Comparison of ENCODE assay signal across 23 cellular contexts in the genomic region with DNA sequence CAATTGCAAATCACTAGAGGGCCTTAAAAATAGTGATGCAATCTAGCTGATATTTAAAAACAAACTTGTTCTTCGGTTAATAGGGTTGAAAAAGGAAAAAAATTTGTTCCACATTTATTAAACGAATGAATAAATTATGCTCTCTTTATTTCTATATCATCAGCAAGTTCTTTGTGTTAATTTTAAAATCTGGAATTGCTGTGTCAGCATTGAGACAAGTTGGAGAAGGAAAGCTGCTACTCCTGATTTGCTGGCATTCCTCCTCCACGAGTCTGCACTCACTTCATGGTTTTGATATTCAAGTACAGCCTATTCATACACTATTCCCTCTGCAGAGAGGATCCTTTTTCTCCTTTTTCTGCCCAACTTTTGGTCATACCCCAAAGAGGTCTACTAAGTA.
DNase-seq lines count a peak whose midpoint lies in the region; ATAC-seq, FAIRE-seq and TF ChIP-seq lines count a peak whose summit lies in the region.
"Had no signal": no experiment of that assay in that cellular context is flagged by ENCODE, and none has a peak within 500 bp of the region (broad histone marks: within the 10 kb centered on the region; RNA-seq: fewer than 3 reads in every experiment).

No MANE protein-coding gene starts in this region.

- no peaks in the 10 kb centered on the region for H3K23me2 ChIP-seq in H1 (ENCODE audit: low read depth, low read length)

- H3K36me3 ChIP-seq in H1 (ENCODE audit: control insufficient read depth in 2 of 4, insufficient read depth in 4 of 4, low read length in 3 of 4) (no peaks in the 10 kb centered on the region), aorta (ENCODE audit: control insufficient read depth in 1 of 2, insufficient read depth in 2 of 2, low read length in 1 of 2) (no peaks in the 10 kb centered on the region)
- H3K36me3 ChIP-seq: BLaER1 treated with 17β-estradiol and CSF1 and Interleukin-3, amounts not matched to agents 10 nM and 100 nM; Peyer's patch had no signal

- no peak for FAIRE-seq in H1 (lab: Jason Lieb, UNC)

- H3K9me3 ChIP-seq in H1 (ENCODE audit: insufficient read depth in 2 of 2, low read depth in 1 of 2, low read length in 1 of 2) (no peaks in the 10 kb centered on the region), aorta (ENCODE audit: control insufficient read depth, low read length) (no peaks in the 10 kb centered on the region)
- H3K9me3 ChIP-seq: Caco-2, Peyer's patch had no signal

- no peak overlapping the region for H2BK15ac ChIP-seq in H1 (ENCODE audit: low read length)

- no peak overlapping the region for H2BK120ac ChIP-seq in H1 (replicated peaks; ENCODE audit: low read depth, low read length)

- peak overlapping the region; percentile 32 for H3K27ac Mint-ChIP-seq in activated CD4-positive, alpha-beta T cell treated with anti-CD3 and anti-CD28 coated beads for 36 hours
- H3K27ac Mint-ChIP-seq in stimulated activated naive CD8-positive, alpha-beta T cell treated with anti-CD3 and anti-CD28 coated beads, Interleukin-15, Interleukin-2, amounts not matched to agents 100 ng/mL and 50 ng/mL, for 24 hours: peak overlapping the region; percentile 96
- peak overlapping the region in 1 of 2 donors; percentile 2 for H3K27ac Mint-ChIP-seq in stimulated activated naive CD8-positive, alpha-beta T cell treated with anti-CD3 and anti-CD28 coated beads, Interleukin-15, amount 100 ng/mL, for 72 hours
- H3K27ac Mint-ChIP-seq: CD4-positive, alpha-beta memory T cell had no signal

- no peak overlapping the region for H3K18ac ChIP-seq in H1 (ENCODE audit: extremely low read depth, low read length)

- POLR2A ChIA-PET in activated CD4-positive, alpha-beta T cell treated with anti-CD3 and anti-CD28 coated beads for 36 hours (lab: Charles Lee): interaction anchor here (0.5 to 3.1 kb wide), 7 partner anchors 9 to 89 kb away, joined by 3 to 16 read pairs (median 5); no protein-coding TSS in a partner anchor
- POLR2A ChIA-PET in H1 (lab: Charles Lee; ENCODE audit: partially characterized antibody): no interaction called here

- H3K4me2 ChIP-seq in H1 (ENCODE audit: insufficient read depth in 1 of 2, low read depth in 2 of 2, low read length in 2 of 2): no peak overlapping the region
- H3K4me2 ChIP-seq: BLaER1 treated with 17β-estradiol and CSF1 and Interleukin-3, amounts not matched to agents 10 nM and 100 nM had no signal

- H4K20me1 ChIP-seq in H1 (replicated peaks in 1 of 2; ENCODE audit: control insufficient read depth in 1 of 2, insufficient read depth in 2 of 2, low read length in 2 of 2): no peaks in the 10 kb centered on the region
- H4K20me1 ChIP-seq: BLaER1 treated with 17β-estradiol and CSF1 and Interleukin-3, amounts not matched to agents 10 nM and 100 nM had no signal

- H3K4me3 Mint-ChIP-seq in activated CD4-positive, alpha-beta T cell treated with anti-CD3 and anti-CD28 coated beads for 36 hours: no peak overlapping the region
- no peak overlapping the region for H3K4me3 Mint-ChIP-seq in stimulated activated naive CD8-positive, alpha-beta T cell treated with anti-CD3 and anti-CD28 coated beads, Interleukin-15, Interleukin-2, amounts not matched to agents 100 ng/mL and 50 ng/mL, for 24 hours
- H3K4me3 Mint-ChIP-seq in stimulated activated naive CD8-positive, alpha-beta T cell treated with anti-CD3 and anti-CD28 coated beads, Interleukin-15, amount 100 ng/mL, for 72 hours: peak overlapping the region in 1 of 2 donors; percentile 14
- H3K4me3 Mint-ChIP-seq: CD4-positive, alpha-beta memory T cell had no signal

- no peak overlapping the region for H3K4me3 ChIP-seq in H1 (ENCODE audit: extremely low read depth in 1 of 4, insufficient read depth in 2 of 4, low read depth in 3 of 4, low read length in 4 of 4)
- H3K4me3 ChIP-seq in aorta (ENCODE audit: low read length in 2 of 2): no peak overlapping the region
- H3K4me3 ChIP-seq: BLaER1 treated with 17β-estradiol and CSF1 and Interleukin-3, amounts not matched to agents 10 nM and 100 nM; Peyer's patch had no signal

- H2BK20ac ChIP-seq in H1 (ENCODE audit: low read length): no peak overlapping the region

- CTCF ChIA-PET in activated CD4-positive, alpha-beta T cell treated with anti-CD3 and anti-CD28 coated beads for 36 hours (lab: Charles Lee): interaction anchor here (0.8 to 4.4 kb wide), 9 partner anchors 8 to 1255 kb away, joined by 3 to 26 read pairs (median 4); no protein-coding TSS in a partner anchor
- CTCF ChIA-PET in H1 (lab: Charles Lee; ENCODE audit: partially characterized antibody): interaction anchor here (1.3 to 3.3 kb wide), 2 partner anchors 18 to 119 kb away, joined by 3 to 10 read pairs; no protein-coding TSS in a partner anchor

- no peak for TF ChIP-seq POLR2A in H1 (IDR thresholded peaks at IDR 0.05; ENCODE audit: control extremely low read depth in 1 of 2, low read depth in 2 of 2, low read length in 2 of 2)

- ATAC-seq in activated CD4-positive, alpha-beta T cell treated with anti-CD3 and anti-CD28 coated beads for 36 hours: no peak
- no peak for ATAC-seq in stimulated activated naive CD8-positive, alpha-beta T cell treated with anti-CD3 and anti-CD28 coated beads, Interleukin-15, amount 100 ng/mL, for 72 hours
- ATAC-seq in aorta (ENCODE audit: low FRiP score) (no peak), HG02588 (IDR thresholded peaks at IDR 0.05; ENCODE audit: unreplicated experiment) (no peak)

- H2BK12ac ChIP-seq in H1 (ENCODE audit: low read depth, low read length): no peak overlapping the region

- H3K23ac ChIP-seq in H1 (ENCODE audit: insufficient read length): no peak overlapping the region

- H3K4me1 Mint-ChIP-seq in activated CD4-positive, alpha-beta T cell treated with anti-CD3 and anti-CD28 coated beads for 36 hours: peaks cover 77% of the 10 kb centered on the region
- peaks cover 79% of the 10 kb centered on the region for H3K4me1 Mint-ChIP-seq in stimulated activated naive CD8-positive, alpha-beta T cell treated with anti-CD3 and anti-CD28 coated beads, Interleukin-15, Interleukin-2, amounts not matched to agents 100 ng/mL and 50 ng/mL, for 24 hours (ENCODE audit: low read depth)
- peaks cover 72% of the 10 kb centered on the region for H3K4me1 Mint-ChIP-seq in stimulated activated naive CD8-positive, alpha-beta T cell treated with anti-CD3 and anti-CD28 coated beads, Interleukin-15, amount 100 ng/mL, for 72 hours

- H4K8ac ChIP-seq in H1 (ENCODE audit: extremely low read depth, insufficient read depth, low read length): no peak overlapping the region

- H3K14ac ChIP-seq in H1 (ENCODE audit: insufficient read length): no peak overlapping the region

- H3K27me3 ChIP-seq in H1 (replicated peaks in 1 of 4; ENCODE audit: control insufficient read depth in 3 of 4, extremely low read depth in 1 of 4, insufficient read depth in 3 of 4, low read length in 3 of 4): no peaks in the 10 kb centered on the region
- H3K27me3 ChIP-seq in aorta (ENCODE audit: control insufficient read depth in 1 of 2, insufficient read depth in 2 of 2, low read length in 1 of 2): no peaks in the 10 kb centered on the region
- H3K27me3 ChIP-seq: BLaER1 treated with 17β-estradiol and CSF1 and Interleukin-3, amounts not matched to agents 10 nM and 100 nM; Peyer's patch had no signal

- H3K9me3 Mint-ChIP-seq in activated CD4-positive, alpha-beta T cell treated with anti-CD3 and anti-CD28 coated beads for 36 hours (ENCODE audit: low read depth): peaks cover 9% of the 10 kb centered on the region
- H3K9me3 Mint-ChIP-seq in stimulated activated naive CD8-positive, alpha-beta T cell treated with anti-CD3 and anti-CD28 coated beads, Interleukin-15, Interleukin-2, amounts not matched to agents 100 ng/mL and 50 ng/mL, for 24 hours: peaks cover 14% of the 10 kb centered on the region
- H3K9me3 Mint-ChIP-seq in stimulated activated naive CD8-positive, alpha-beta T cell treated with anti-CD3 and anti-CD28 coated beads, Interleukin-15, amount 100 ng/mL, for 72 hours: peaks cover 6 to 9% of the 10 kb centered on the region in 2 donors

- DNase-seq in activated CD4-positive, alpha-beta T cell treated with anti-CD3 and anti-CD28 coated beads for 36 hours: no peak
- no peak for DNase-seq in activated CD4-positive, alpha-beta T cell treated with anti-CD3 and anti-CD28 coated beads for 4 hours
- no peak for DNase-seq in stimulated activated naive CD8-positive, alpha-beta T cell treated with anti-CD3 and anti-CD28 coated beads, Interleukin-15, amount 100 ng/mL, for 72 hours
- DNase-seq in H1 (ENCODE audit: low read depth in 1 of 2, low spot score in 2 of 2): no peak
- no peak for DNase-seq in aorta
- no peak for DNase-seq in activated effector memory CD4-positive, alpha-beta T cell treated with anti-CD3 and anti-CD28 coated beads, Interleukin-2, amount 50 U/mL, for 16 hours
- DNase-seq: Caco-2; CD4-positive, alpha-beta memory T cell; DMS 273 treated with DMSO at 0.1 percent for 48 hours; DMS79 treated with DMSO at 0.1 percent for 48 hours; HCEC 1CT; Kasumi-1; NCI-H1694; NCI-H2081; NCI-H2171; NCI-H345; NCI-H524; NCI-H774; Peyer's patch had no signal

- H3K4me1 ChIP-seq in H1 (replicated peaks in 1 of 4; ENCODE audit: control insufficient read depth in 3 of 4, insufficient read depth in 4 of 4, low read length in 3 of 4): no peaks in the 10 kb centered on the region
- H3K4me1 ChIP-seq in aorta (ENCODE audit: control insufficient read depth in 1 of 2, insufficient read depth in 2 of 2, low read length in 2 of 2): no peaks in the 10 kb centered on the region
- H3K4me1 ChIP-seq: Caco-2, Peyer's patch had no signal

- no peak for TF ChIP-seq EP300 in H1 (IDR thresholded peaks at IDR 0.05; ENCODE audit: borderline replicate concordance in 1 of 2, low read depth in 2 of 2, low read length in 2 of 2)

- no peak for TF ChIP-seq CTCF in H1 (IDR thresholded peaks at IDR 0.05; ENCODE audit: control extremely low read depth in 1 of 3, insufficient read depth in 1 of 3, low read depth in 1 of 3, low read length in 3 of 3)

- no peak for TF ChIP-seq RAD21 in H1 (IDR thresholded peaks at IDR 0.05 in 1 of 2, conservative IDR thresholded peaks at IDR 0.05 in 1 of 2; ENCODE audit: low read depth in 2 of 2, low read length in 2 of 2)

- no peaks in the 10 kb centered on the region for H3K27me3 Mint-ChIP-seq in activated CD4-positive, alpha-beta T cell treated with anti-CD3 and anti-CD28 coated beads for 36 hours
- H3K27me3 Mint-ChIP-seq in stimulated activated naive CD8-positive, alpha-beta T cell treated with anti-CD3 and anti-CD28 coated beads, Interleukin-15, Interleukin-2, amounts not matched to agents 100 ng/mL and 50 ng/mL, for 24 hours: no peaks in the 10 kb centered on the region
- no peaks in the 10 kb centered on the region for H3K27me3 Mint-ChIP-seq in stimulated activated naive CD8-positive, alpha-beta T cell treated with anti-CD3 and anti-CD28 coated beads, Interleukin-15, amount 100 ng/mL, for 72 hours
- H3K27me3 Mint-ChIP-seq: CD4-positive, alpha-beta memory T cell had no signal

- no peak overlapping the region for H3K56ac ChIP-seq in H1 (replicated peaks; ENCODE audit: insufficient read length, low read depth, low read length)

- H3K79me1 ChIP-seq in H1 (ENCODE audit: low read depth, low read length): no peaks in the 10 kb centered on the region

- H2AFZ ChIP-seq in H1 (ENCODE audit: low read length): no peak overlapping the region

- H3K9ac ChIP-seq in H1 (replicated peaks in 1 of 4; ENCODE audit: extremely low read depth in 1 of 4, low read depth in 3 of 4, low read length in 3 of 4): no peak overlapping the region
- H3K9ac ChIP-seq: BLaER1 treated with 17β-estradiol and CSF1 and Interleukin-3, amounts not matched to agents 10 nM and 100 nM had no signal

- no peak overlapping the region for H3K27ac ChIP-seq in H1 (ENCODE audit: low read depth, low read length)
- H3K27ac ChIP-seq in aorta (ENCODE audit: low read depth in 1 of 2, low read length in 2 of 2): no peak overlapping the region
- H3K27ac ChIP-seq: 22Rv1; BLaER1 treated with 17β-estradiol and CSF1 and Interleukin-3, amounts not matched to agents 10 nM and 100 nM; Peyer's patch had no signal

- WGBS in H1 (ENCODE audit: extremely low coverage in 1 of 2, insufficient coverage in 1 of 2, insufficient read length in 1 of 2, insufficient replicate concordance in 2 of 2, low coverage in 1 of 2, low lambda C conversion rate in 2 of 2, missing lambda C conversion rate in 1 of 2), 2 experiments: 82% methylated on average over 3 of the region's 3 CpGs; no CpG with 5 or more reads in 1 of the 2 experiments
- WGBS in aorta, 2 donors: 50 to 72% methylated on average over 3 of the region's 3 CpGs

- H2AK5ac ChIP-seq in H1 (ENCODE audit: low read depth, low read length): no peak overlapping the region

- H4K5ac ChIP-seq in H1 (ENCODE audit: insufficient read length, low read depth, low read length): no peak overlapping the region

- no peak overlapping the region for H2BK5ac ChIP-seq in H1 (ENCODE audit: low read depth, low read length)

- no peak overlapping the region for H3K4ac ChIP-seq in H1 (replicated peaks; ENCODE audit: insufficient read length, low read depth, low read length)

- H4K91ac ChIP-seq in H1 (replicated peaks; ENCODE audit: insufficient read length, low read length): no peak overlapping the region

- intact Hi-C loops in activated CD4-positive, alpha-beta T cell treated with anti-CD3 and anti-CD28 coated beads for 36 hours (cut with DNase I, micrococcal nuclease): no loop called here
- intact Hi-C loops in aorta (cut with DNase I): no loop called here

- no peaks in the 10 kb centered on the region for H3K79me2 ChIP-seq in H1 (ENCODE audit: control insufficient read depth in 1 of 2, insufficient read depth in 2 of 2, low read length in 2 of 2)

- peaks cover 45% of the 10 kb centered on the region for H3K36me3 Mint-ChIP-seq in activated CD4-positive, alpha-beta T cell treated with anti-CD3 and anti-CD28 coated beads for 36 hours (ENCODE audit: low read depth)
- H3K36me3 Mint-ChIP-seq in stimulated activated naive CD8-positive, alpha-beta T cell treated with anti-CD3 and anti-CD28 coated beads, Interleukin-15, Interleukin-2, amounts not matched to agents 100 ng/mL and 50 ng/mL, for 24 hours (ENCODE audit: low read depth): peaks cover 70% of the 10 kb centered on the region
- H3K36me3 Mint-ChIP-seq: CD4-positive, alpha-beta memory T cell had no signal
